3 cellular contexts compared by ENCODE assay signal in the genomic region with DNA sequence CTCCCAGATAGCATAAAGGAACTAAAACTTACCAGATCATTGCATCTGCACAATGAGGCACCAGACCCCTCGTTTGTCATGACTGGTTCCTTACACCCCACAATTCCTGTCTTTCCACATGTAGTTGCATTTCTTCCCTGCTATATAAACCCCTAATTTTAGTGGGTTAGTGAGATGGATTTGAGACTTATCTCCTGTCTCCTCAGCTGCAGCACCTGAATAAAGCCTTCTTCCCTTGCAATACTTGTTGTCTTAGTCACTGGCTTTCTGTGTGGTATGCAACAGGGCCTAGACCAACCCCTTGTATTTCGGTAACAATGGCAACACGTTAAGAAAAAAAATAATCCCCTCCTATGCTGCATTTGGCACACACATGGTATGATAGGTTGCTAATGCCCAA.
A peak's percentile ranks its signal among the peaks of the same experiment; 100 is the strongest.
TF ChIP-seq lines count a peak whose summit lies in the region.

No MANE protein-coding gene starts in this region.

TF ChIP-seq in GM12891, 5 proteins besides CTCF, POLR2A, EP300 and RAD21:
- TF ChIP-seq TAF1 (IDR thresholded peaks at IDR 0.05; ENCODE audit: low read depth, low read length) (no peak), PAX5 (IDR thresholded peaks at IDR 0.05; ENCODE audit: insufficient read depth, low read length, severe bottlenecking) (no peak), POU2F2 (IDR thresholded peaks at IDR 0.05; ENCODE audit: low read depth, low read length) (no peak), SPI1 (IDR thresholded peaks at IDR 0.05; ENCODE audit: low read depth, low read length) (no peak), POLR2AphosphoS5 (IDR thresholded peaks at IDR 0.05; ENCODE audit: low read depth, low read length) (no peak)

TF ChIP-seq in K562, 482 proteins besides CTCF, POLR2A, EP300 and RAD21:
- TF ChIP-seq CBX3 (IDR thresholded peaks at IDR 0.05; ENCODE audit: borderline replicate concordance in 1 of 2, low read length in 2 of 2) (peak in 1 of 2 experiments; percentile 87; a peak in 2 of 3 replicates), ZNF124 (CRISPR knock-in tag; IDR thresholded peaks at IDR 0.05) (peak; percentile 98), CBX5 (IDR thresholded peaks at IDR 0.05; ENCODE audit: borderline replicate concordance, low read depth) (peak; percentile 78; the same call in 1 of the 2 replicates), HDAC6 (IDR thresholded peaks at IDR 0.05; ENCODE audit: low read depth, low read length) (no peak)
- TF ChIP-seq, protein P1, sequence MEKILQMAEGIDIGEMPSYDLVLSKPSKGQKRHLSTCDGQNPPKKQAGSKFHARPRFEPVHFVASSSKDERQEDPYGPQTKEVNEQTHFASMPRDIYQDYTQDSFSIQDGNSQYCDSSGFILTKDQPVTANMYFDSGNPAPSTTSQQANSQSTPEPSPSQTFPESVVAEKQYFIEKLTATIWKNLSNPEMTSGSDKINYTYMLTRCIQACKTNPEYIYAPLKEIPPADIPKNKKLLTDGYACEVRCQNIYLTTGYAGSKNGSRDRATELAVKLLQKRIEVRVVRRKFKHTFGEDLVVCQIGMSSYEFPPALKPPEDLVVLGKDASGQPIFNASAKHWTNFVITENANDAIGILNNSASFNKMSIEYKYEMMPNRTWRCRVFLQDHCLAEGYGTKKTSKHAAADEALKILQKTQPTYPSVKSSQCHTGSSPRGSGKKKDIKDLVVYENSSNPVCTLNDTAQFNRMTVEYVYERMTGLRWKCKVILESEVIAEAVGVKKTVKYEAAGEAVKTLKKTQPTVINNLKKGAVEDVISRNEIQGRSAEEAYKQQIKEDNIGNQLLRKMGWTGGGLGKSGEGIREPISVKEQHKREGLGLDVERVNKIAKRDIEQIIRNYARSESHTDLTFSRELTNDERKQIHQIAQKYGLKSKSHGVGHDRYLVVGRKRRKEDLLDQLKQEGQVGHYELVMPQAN (IDR thresholded peaks at IDR 0.05; ENCODE audit: borderline replicate concordance): no peak

TF ChIP-seq in SK-N-SH, 30 proteins besides CTCF, POLR2A, EP300 and RAD21:
- no peak for TF ChIP-seq RXRA (IDR thresholded peaks at IDR 0.05; ENCODE audit: borderline replicate concordance, low read depth)
- no peak for TF ChIP-seq FOXJ3 (CRISPR knock-in tag; IDR thresholded peaks at IDR 0.05)
- no peak for TF ChIP-seq MEF2A (IDR thresholded peaks at IDR 0.05; ENCODE audit: borderline replicate concordance, low read depth)
- TF ChIP-seq TAF1 (IDR thresholded peaks at IDR 0.05; ENCODE audit: borderline replicate concordance, low read depth, low read length): no peak
- no peak for TF ChIP-seq ELF1 (IDR thresholded peaks at IDR 0.05)
- TF ChIP-seq, protein P2, sequence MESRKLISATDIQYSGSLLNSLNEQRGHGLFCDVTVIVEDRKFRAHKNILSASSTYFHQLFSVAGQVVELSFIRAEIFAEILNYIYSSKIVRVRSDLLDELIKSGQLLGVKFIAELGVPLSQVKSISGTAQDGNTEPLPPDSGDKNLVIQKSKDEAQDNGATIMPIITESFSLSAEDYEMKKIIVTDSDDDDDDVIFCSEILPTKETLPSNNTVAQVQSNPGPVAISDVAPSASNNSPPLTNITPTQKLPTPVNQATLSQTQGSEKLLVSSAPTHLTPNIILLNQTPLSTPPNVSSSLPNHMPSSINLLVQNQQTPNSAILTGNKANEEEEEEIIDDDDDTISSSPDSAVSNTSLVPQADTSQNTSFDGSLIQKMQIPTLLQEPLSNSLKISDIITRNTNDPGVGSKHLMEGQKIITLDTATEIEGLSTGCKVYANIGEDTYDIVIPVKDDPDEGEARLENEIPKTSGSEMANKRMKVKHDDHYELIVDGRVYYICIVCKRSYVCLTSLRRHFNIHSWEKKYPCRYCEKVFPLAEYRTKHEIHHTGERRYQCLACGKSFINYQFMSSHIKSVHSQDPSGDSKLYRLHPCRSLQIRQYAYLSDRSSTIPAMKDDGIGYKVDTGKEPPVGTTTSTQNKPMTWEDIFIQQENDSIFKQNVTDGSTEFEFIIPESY (IDR thresholded peaks at IDR 0.05; ENCODE audit: borderline replicate concordance, low read depth): no peak
- no peak for TF ChIP-seq SMC3 (IDR thresholded peaks at IDR 0.05; ENCODE audit: low read depth, low read length)
- no peak for TF ChIP-seq FOXM1 (IDR thresholded peaks at IDR 0.05; ENCODE audit: low read depth)
- no peak for TF ChIP-seq JUND (IDR thresholded peaks at IDR 0.05)
- no peak for TF ChIP-seq POLR2AphosphoS5 (IDR thresholded peaks at IDR 0.05; ENCODE audit: low read depth, low read length)
- TF ChIP-seq EZH2phosphoT487 (IDR thresholded peaks at IDR 0.05; ENCODE audit: borderline replicate concordance, low read depth): no peak
- TF ChIP-seq, protein P3, sequence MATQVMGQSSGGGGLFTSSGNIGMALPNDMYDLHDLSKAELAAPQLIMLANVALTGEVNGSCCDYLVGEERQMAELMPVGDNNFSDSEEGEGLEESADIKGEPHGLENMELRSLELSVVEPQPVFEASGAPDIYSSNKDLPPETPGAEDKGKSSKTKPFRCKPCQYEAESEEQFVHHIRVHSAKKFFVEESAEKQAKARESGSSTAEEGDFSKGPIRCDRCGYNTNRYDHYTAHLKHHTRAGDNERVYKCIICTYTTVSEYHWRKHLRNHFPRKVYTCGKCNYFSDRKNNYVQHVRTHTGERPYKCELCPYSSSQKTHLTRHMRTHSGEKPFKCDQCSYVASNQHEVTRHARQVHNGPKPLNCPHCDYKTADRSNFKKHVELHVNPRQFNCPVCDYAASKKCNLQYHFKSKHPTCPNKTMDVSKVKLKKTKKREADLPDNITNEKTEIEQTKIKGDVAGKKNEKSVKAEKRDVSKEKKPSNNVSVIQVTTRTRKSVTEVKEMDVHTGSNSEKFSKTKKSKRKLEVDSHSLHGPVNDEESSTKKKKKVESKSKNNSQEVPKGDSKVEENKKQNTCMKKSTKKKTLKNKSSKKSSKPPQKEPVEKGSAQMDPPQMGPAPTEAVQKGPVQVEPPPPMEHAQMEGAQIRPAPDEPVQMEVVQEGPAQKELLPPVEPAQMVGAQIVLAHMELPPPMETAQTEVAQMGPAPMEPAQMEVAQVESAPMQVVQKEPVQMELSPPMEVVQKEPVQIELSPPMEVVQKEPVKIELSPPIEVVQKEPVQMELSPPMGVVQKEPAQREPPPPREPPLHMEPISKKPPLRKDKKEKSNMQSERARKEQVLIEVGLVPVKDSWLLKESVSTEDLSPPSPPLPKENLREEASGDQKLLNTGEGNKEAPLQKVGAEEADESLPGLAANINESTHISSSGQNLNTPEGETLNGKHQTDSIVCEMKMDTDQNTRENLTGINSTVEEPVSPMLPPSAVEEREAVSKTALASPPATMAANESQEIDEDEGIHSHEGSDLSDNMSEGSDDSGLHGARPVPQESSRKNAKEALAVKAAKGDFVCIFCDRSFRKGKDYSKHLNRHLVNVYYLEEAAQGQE (IDR thresholded peaks at IDR 0.05; ENCODE audit: low read depth, low read length): no peak
- TF ChIP-seq RFX5 (IDR thresholded peaks at IDR 0.05; ENCODE audit: low read length): no peak
